Comparison of ENCODE assay signal across 10 cellular contexts in genomic region chr10:91613411-91614253, GRCh38. TPM values are rescaled to one million over a fixed set of nuclear protein-coding genes. Genes with fewer than 3 reads are reported as not detected.
A peak's percentile ranks its signal among the peaks of the same experiment; 100 is the strongest.
DNase-seq lines count a peak whose midpoint lies in the region; ATAC-seq and TF ChIP-seq lines count a peak whose summit lies in the region.
"Had no signal": no experiment of that assay in that cellular context is flagged by ENCODE, and none has a peak within 500 bp of the region (broad histone marks: within the 10 kb centered on the region; RNA-seq: fewer than 3 reads in every experiment).

No MANE protein-coding gene starts in this region.

- TF ChIP-seq RAD21 in IMR-90 (IDR thresholded peaks at IDR 0.05; ENCODE audit: low read length) = no peak

- H3K36me3 ChIP-seq in ACC112 (ENCODE audit: insufficient read depth, low read length) = no peaks in the 10 kb centered on the region
- no peaks in the 10 kb centered on the region for H3K36me3 ChIP-seq in IMR-90 (ENCODE audit: control insufficient read depth, insufficient read depth, low read length)
- H3K36me3 ChIP-seq in mammary epithelial cell (ENCODE audit: insufficient read depth, low read length) = no peaks in the 10 kb centered on the region
- no peaks in the 10 kb centered on the region for H3K36me3 ChIP-seq in mucosa of descending colon (ENCODE audit: low read depth)
- no peaks in the 10 kb centered on the region for H3K36me3 ChIP-seq in OCI-LY7 (ENCODE audit: insufficient read depth, low read length)

- POLR2A ChIA-PET in IMR-90 (lab: Charles Lee; ENCODE audit: unreplicated experiment) (interaction anchor here (1.0 kb wide), 1 partner anchor 9 kb away, joined by 4 read pairs; no protein-coding TSS in a partner anchor), OCI-LY7 (lab: Charles Lee) (interaction anchor here (1.6 kb wide), 1 partner anchor 14 kb away, joined by 3 read pairs; no protein-coding TSS in a partner anchor)

- H3K27me3 ChIP-seq in ACC112 (ENCODE audit: insufficient read depth, low read length) = no peaks in the 10 kb centered on the region
- no peaks in the 10 kb centered on the region for H3K27me3 ChIP-seq in IMR-90 (ENCODE audit: control insufficient read depth, insufficient read depth, low read length)
- H3K27me3 ChIP-seq in mammary epithelial cell (ENCODE audit: insufficient read depth, low read length) = no peaks in the 10 kb centered on the region

- DNase-seq in IMR-90 (peak; percentile 98), mammary epithelial cell (peak; percentile 90), mucosa of descending colon (peak in 1 of 3 donors; percentile 22), OCI-LY7 (ENCODE audit: low spot score) (no peak), mucosa of gallbladder (ENCODE audit: low spot score) (no peak), NCI-H526 (lab: John Stamatoyannopoulos, UW) (no peak)
- DNase-seq: CD4-positive, alpha-beta memory T cell had no signal

- no peak for TF ChIP-seq CTCF in IMR-90 (conservative IDR thresholded peaks at IDR 0.05; ENCODE audit: low read depth, low read length)
- no peak for TF ChIP-seq CTCF in mammary epithelial cell (conservative IDR thresholded peaks at IDR 0.05 in 1 of 2, IDR thresholded peaks at IDR 0.05 in 1 of 2; ENCODE audit: extremely low read depth in 1 of 2, insufficient read depth in 1 of 2, low read depth in 1 of 2, low read length in 2 of 2)
- no peak for TF ChIP-seq CTCF in mucosa of descending colon (IDR thresholded peaks at IDR 0.05)
- TF ChIP-seq CTCF in OCI-LY7 (conservative IDR thresholded peaks at IDR 0.05; ENCODE audit: low read length) = no peak

- H2BK5ac ChIP-seq in IMR-90 (ENCODE audit: low read depth, low read length, poor library complexity, severe bottlenecking) = peak overlapping the region; percentile 99

- peak overlapping the region; percentile 1; the same call in 1 of the 2 replicates for H3K9ac ChIP-seq in IMR-90 (ENCODE audit: low read depth, low read length)
- no peak overlapping the region for H3K9ac ChIP-seq in mammary epithelial cell (ENCODE audit: insufficient read depth, low read length)

- H2AK9ac ChIP-seq in IMR-90 (replicated peaks; ENCODE audit: low read depth, low read length, poor library complexity) = peak overlapping the region; percentile 77

- peak overlapping the region; percentile 86 for H3K14ac ChIP-seq in IMR-90 (replicated peaks; ENCODE audit: low read depth, low read length)

- H3K4me1 ChIP-seq in ACC112 (ENCODE audit: control insufficient read depth, insufficient read depth, low read length, unreplicated experiment) (peaks cover 61% of the 10 kb centered on the region), IMR-90 (ENCODE audit: control insufficient read depth, insufficient read depth, low read length) (peaks cover 22% of the 10 kb centered on the region), mammary epithelial cell (ENCODE audit: insufficient read depth, low read length) (peaks cover 30% of the 10 kb centered on the region), mucosa of descending colon (ENCODE audit: low read depth) (peaks cover 8% of the 10 kb centered on the region), OCI-LY7 (ENCODE audit: insufficient read depth, low read length, poor library complexity, severe bottlenecking) (no peaks in the 10 kb centered on the region)

- peak overlapping the region; percentile 68 to 96 for H4K8ac ChIP-seq in IMR-90 (ENCODE audit: low read depth in 2 of 2, low read length in 2 of 2)

- H3K4ac ChIP-seq in IMR-90 (ENCODE audit: low read depth, low read length) = peak overlapping the region; percentile 98

- peak overlapping the region; percentile 88 for H4K5ac ChIP-seq in IMR-90 (ENCODE audit: low read depth, low read length)

- H2BK20ac ChIP-seq in IMR-90 (ENCODE audit: low read depth, low read length) = peak overlapping the region; percentile 98

- H4K20me1 ChIP-seq in IMR-90 (ENCODE audit: insufficient read depth, low read length) (peaks cover 4% of the 10 kb centered on the region; the same call in 1 of the 2 replicates), mammary epithelial cell (ENCODE audit: insufficient read depth, low read length) (no peaks in the 10 kb centered on the region), OCI-LY7 (ENCODE audit: insufficient read depth, low read length) (no peaks in the 10 kb centered on the region)

- peak; percentile 34; the same call in 1 of the 2 replicates for TF ChIP-seq POLR2A in IMR-90 (IDR thresholded peaks at IDR 0.05; ENCODE audit: low read depth, low read length)

- H3K27ac ChIP-seq in ACC112 (ENCODE audit: low read depth, low read length) (peak overlapping the region; percentile 99), IMR-90 (ENCODE audit: insufficient read depth, low read length) (peak overlapping the region; percentile 72), mammary epithelial cell (ENCODE audit: insufficient read depth, low read depth, low read length) (peak overlapping the region; percentile 60), OCI-LY7 (ENCODE audit: low read depth, low read length, poor library complexity, severe bottlenecking) (no peak overlapping the region)
- H3K27ac ChIP-seq: HL-60 had no signal

- peak overlapping the region; percentile 93 for H3K18ac ChIP-seq in IMR-90 (ENCODE audit: low read depth, low read length)

- intact Hi-C loops in IMR-90 (cut with micrococcal nuclease) (loop anchor here (2.0 kb wide), 1 partner anchor 23 kb away; no protein-coding TSS in a partner anchor), mammary epithelial cell (cut with micrococcal nuclease) (no loop called here), mucosa of descending colon (cut with DNase I, micrococcal nuclease) (no loop called here), OCI-LY7 (cut with micrococcal nuclease; ENCODE audit: unreplicated experiment) (no loop called here)

- H3K9me1 ChIP-seq in IMR-90 (ENCODE audit: insufficient read depth, low read length) = peaks cover 22% of the 10 kb centered on the region

- H3K9me2 ChIP-seq in OCI-LY7 (ENCODE audit: insufficient read depth, low read length) = no peaks in the 10 kb centered on the region

- H2BK120ac ChIP-seq in IMR-90 (ENCODE audit: low read depth, low read length) = peak overlapping the region; percentile 96

- peak; percentile 68 for ATAC-seq in IMR-90 (ENCODE audit: low read depth)
- peak; percentile 80 for ATAC-seq in mucosa of descending colon
- no peak for ATAC-seq in HG03378 (IDR thresholded peaks at IDR 0.05; ENCODE audit: unreplicated experiment)

- BruUV-seq in IMR-90 (replicated peaks; lab: Mats Ljungman, UMichigan) (no TSS peak), mammary epithelial cell (replicated peaks; lab: Mats Ljungman, UMichigan) (no TSS peak), OCI-LY7 (replicated peaks; lab: Mats Ljungman, UMichigan) (no TSS peak)

- CTCF ChIA-PET in IMR-90 (lab: Yijun Ruan, JAX) = interaction anchor here (0.6 to 1.6 kb wide), 5 partner anchors 19 to 1966 kb away, joined by 3 to 9 read pairs (median 4); partner anchors contain the start of gene PPP1R3C
- CTCF ChIA-PET in mammary epithelial cell (lab: Charles Lee; ENCODE audit: low non-redundant PET) = interaction anchor here (0.6 to 0.7 kb wide), 2 partner anchors 45 to 426 kb away, joined by 3 to 4 read pairs; no protein-coding TSS in a partner anchor
- CTCF ChIA-PET in OCI-LY7 (lab: Charles Lee; ENCODE audit: unreplicated experiment) = no interaction called here

- peak overlapping the region; percentile 58 for H2AFZ ChIP-seq in ACC112 (ENCODE audit: low read length, unreplicated experiment)
- H2AFZ ChIP-seq in IMR-90 (replicated peaks; ENCODE audit: low read length, poor library complexity) = no peak overlapping the region
- H2AFZ ChIP-seq in mammary epithelial cell (ENCODE audit: low read depth, low read length) = peak overlapping the region; percentile 5
- H2AFZ ChIP-seq in OCI-LY7 (ENCODE audit: low read length) = no peak overlapping the region

- H3K4me2 ChIP-seq in IMR-90 (ENCODE audit: low read depth, low read length) (peak overlapping the region; percentile 51), mammary epithelial cell (ENCODE audit: insufficient read depth, low read depth, low read length) (peak overlapping the region; percentile 28), OCI-LY7 (ENCODE audit: low read length) (no peak overlapping the region)

- dilution Hi-C loops in IMR-90 (cut with HindIII; ENCODE audit: low sequenced_read_pairs, unreplicated experiment) (no loop called here), mammary epithelial cell (cut with HindIII; ENCODE audit: low sequenced_read_pairs) (no loop called here)

- H3K4me3 ChIP-seq in ACC112 (ENCODE audit: low read depth, low read length) = peak overlapping the region; percentile 61
- H3K4me3 ChIP-seq in IMR-90 (ENCODE audit: insufficient read depth, low read depth, low read length) = no peak overlapping the region
- H3K4me3 ChIP-seq in mammary epithelial cell (replicated peaks in 1 of 3; ENCODE audit: insufficient read depth in 1 of 3, low read depth in 2 of 3, low read length in 3 of 3) = no peak overlapping the region
- no peak overlapping the region for H3K4me3 ChIP-seq in mucosa of descending colon
- H3K4me3 ChIP-seq in OCI-LY7 (ENCODE audit: low read depth, low read length, poor library complexity, severe bottlenecking) = no peak overlapping the region

- peak overlapping the region; percentile 97 for H3K23ac ChIP-seq in IMR-90 (ENCODE audit: low read depth, low read length)

- peak overlapping the region; percentile 92 for H3K56ac ChIP-seq in IMR-90 (ENCODE audit: extremely low read depth, insufficient read depth, low read length)

- in situ Hi-C loops in IMR-90 (cut with MboI; ENCODE audit: low sequenced_read_pairs) (no loop called here), mammary epithelial cell (cut with MboI; ENCODE audit: low sequenced_read_pairs in 2 of 2) (no loop called here)

- 0% methylated on average over 2 of the region's 4 CpGs; no CpG with 5 or more reads in 1 of the 2 experiments for WGBS in IMR-90 (ENCODE audit: extremely low coverage in 2 of 2, insufficient read length in 1 of 2), 2 experiments
- 36% methylated on average over 4 of the region's 4 CpGs for WGBS in mammary epithelial cell (ENCODE audit: low coverage, missing lambda C conversion rate)

- peak overlapping the region; percentile 90 for H2BK15ac ChIP-seq in IMR-90 (ENCODE audit: low read depth, low read length)

- H3K79me1 ChIP-seq in IMR-90 (ENCODE audit: low read depth in 1 of 2, low read length in 2 of 2) = peaks cover 0 to 10% of the 10 kb centered on the region in 2 experiments; a peak in 2 of 4 replicates

- peak overlapping the region; percentile 90 for H4K91ac ChIP-seq in IMR-90 (ENCODE audit: insufficient read depth, low read depth, low read length)

- H2AK5ac ChIP-seq in IMR-90 (ENCODE audit: low read depth, low read length) = peak overlapping the region; percentile 91

- H3K9me3 ChIP-seq in IMR-90 (ENCODE audit: control insufficient read depth, insufficient read depth, low read length) = no peaks in the 10 kb centered on the region
- no peaks in the 10 kb centered on the region for H3K9me3 ChIP-seq in mammary epithelial cell (replicated peaks; ENCODE audit: insufficient read depth, low read length)
- no peaks in the 10 kb centered on the region for H3K9me3 ChIP-seq in mucosa of descending colon
- no peaks in the 10 kb centered on the region for H3K9me3 ChIP-seq in OCI-LY7 (ENCODE audit: low read length)

- H3K79me2 ChIP-seq in ACC112 (ENCODE audit: control insufficient read depth, insufficient read depth, low read length, unreplicated experiment) (no peaks in the 10 kb centered on the region), mammary epithelial cell (ENCODE audit: insufficient read depth, low read length) (no peaks in the 10 kb centered on the region), OCI-LY7 (ENCODE audit: insufficient read depth, low read depth, low read length) (no peaks in the 10 kb centered on the region)

RNA-seq across cellular contexts. Expression of gene PPP1R3C, which starts 19.2 kb away (rescaled TPM):
- 61.7 and 62.9 TPM in 2 replicates for total RNA-seq in IMR-90 (2012; rRNA removed)
- 10.8 and 17.4 TPM in 2 replicates for polyA plus RNA-seq in IMR-90 (2012; rRNA removed)
- polyA plus RNA-seq in IMR-90 (2012; cell fraction: cytosol; rRNA removed) = 4.8 and 6.4 TPM in 2 replicates
- polyA plus RNA-seq in IMR-90 (2012; cell fraction: nucleus; rRNA removed; ENCODE audit: low replicate concordance) = 1.6 and 12.4 TPM in 2 replicates
- total RNA-seq in mammary epithelial cell = 10 to 100 TPM in 1 of 2 donors, under 1 TPM in 1; 0.49 to 11.3 TPM
- 2.7 TPM for polyA plus RNA-seq in mammary epithelial cell
- 1.3 TPM for polyA minus RNA-seq in mammary epithelial cell
- total RNA-seq in mucosa of descending colon = 10 to 100 TPM in 1 of 3 donors, 1 to 10 TPM in 2; 1.5 to 23.3 (median 4.7) TPM
- total RNA-seq in OCI-LY7 (2014; rRNA removed; shearing (Covaris generic)) = not detected in 2 replicates
- total RNA-seq in OCI-LY7 (2022) = not detected in 2 replicates
- 47.6 TPM for total RNA-seq in mucosa of gallbladder
- total RNA-seq: CD4-positive, alpha-beta memory T cell had no signal
- polyA plus RNA-seq: CD4-positive, alpha-beta memory T cell had no signal

Comparison
In these comparisons a context has a peak if more than half of its experiments do, and no peak if none do; other contexts are left out.
1. H2AFZ ChIP-seq: peak in ACC112 (single experiment) and mammary epithelial cell (single experiment); none in IMR-90 (single experiment) and OCI-LY7 (single experiment).
2. DNase-seq: peak in IMR-90 (single experiment) and mammary epithelial cell (single experiment); none in OCI-LY7 (single experiment), mucosa of gallbladder (single experiment) and NCI-H526 (0 of 2).